10 cellular contexts compared by ENCODE assay signal in genomic region chr22:40634119-40634903, GRCh38. TPM values are rescaled to one million over a fixed set of nuclear protein-coding genes. Genes with fewer than 3 reads are reported as not detected.
DNase-seq lines count a peak whose midpoint lies in the region; ATAC-seq and TF ChIP-seq lines count a peak whose summit lies in the region.
"Had no signal": no experiment of that assay in that cellular context is flagged by ENCODE, and none has a peak within 500 bp of the region (broad histone marks: within the 10 kb centered on the region; RNA-seq: fewer than 3 reads in every experiment).

No MANE protein-coding gene starts in this region.

- H3K27ac Mint-ChIP-seq in chondrocyte (ENCODE audit: unreplicated experiment): peak overlapping the region; percentile 87
- H3K27ac Mint-ChIP-seq in nephron progenitor cell: no peak overlapping the region

- no peak for TF ChIP-seq CTCF in AG04449 (IDR thresholded peaks at IDR 0.05; ENCODE audit: insufficient read depth, low read length, missing control alignments)
- TF ChIP-seq CTCF in chondrocyte (IDR thresholded peaks at IDR 0.05): no peak
- TF ChIP-seq CTCF in nephron progenitor cell (IDR thresholded peaks at IDR 0.05): no peak

- POLR2A ChIA-PET in AG04449 (lab: Yijun Ruan, JAX) (no interaction called here), HEK293T (lab: Yijun Ruan, JAX) (interaction anchor here (0.6 to 1.9 kb wide), 6 partner anchors 17 to 103 kb away, joined by 3 to 9 read pairs (median 3); no protein-coding TSS in a partner anchor)

- CTCF ChIA-PET in AG04449 (lab: Yijun Ruan, JAX) (interaction anchor here (0.8 to 8.1 kb wide), 7 partner anchors 11 to 265 kb away, joined by 3 to 52 read pairs (median 4); no protein-coding TSS in a partner anchor), HEK293T (lab: Yijun Ruan, JAX) (interaction anchor here (0.6 to 0.9 kb wide), 2 partner anchors 109 to 121 kb away, joined by 3 to 4 read pairs; no protein-coding TSS in a partner anchor)

- H3K4me3 Mint-ChIP-seq in chondrocyte (ENCODE audit: unreplicated experiment) (peak overlapping the region; percentile 90), nephron progenitor cell (peak overlapping the region; percentile 7)

- H3K36me3 Mint-ChIP-seq in chondrocyte (ENCODE audit: low read depth) (no peaks in the 10 kb centered on the region), nephron progenitor cell (ENCODE audit: low read depth) (peaks cover 18% of the 10 kb centered on the region)

- ATAC-seq in GM18861 (IDR thresholded peaks at IDR 0.05; ENCODE audit: unreplicated experiment) (no peak), GM18909 (IDR thresholded peaks at IDR 0.05; ENCODE audit: poor library complexity, unreplicated experiment) (no peak), GM18519 (IDR thresholded peaks at IDR 0.05; ENCODE audit: low FRiP score, unreplicated experiment) (no peak)
- ATAC-seq: activated CD4-positive, CD25-positive, alpha-beta regulatory T cell treated with anti-CD3 and anti-CD28 coated beads, Interleukin-2, amount 50 U/mL, for 24 hours had no signal

- DNase-seq in AG04449 (ENCODE audit: low read depth, low spot score) (no peak), HEK293T (ENCODE audit: extremely low spot score) (no peak), chondrocyte (ENCODE audit: low spot score) (no peak), nephron progenitor cell (no peak), HPDE6-E6E7 (ENCODE audit: extremely low spot score) (no peak)
- DNase-seq: KBM-7 had no signal

- peak overlapping the region; percentile 90 for H3K4me3 ChIP-seq in AG04449 (ENCODE audit: low read depth, low read length)

- H3K9me3 Mint-ChIP-seq in chondrocyte (ENCODE audit: low read depth) (no peaks in the 10 kb centered on the region), nephron progenitor cell (peaks cover 4% of the 10 kb centered on the region)

- H3K27me3 Mint-ChIP-seq in chondrocyte (ENCODE audit: low read depth) (no peaks in the 10 kb centered on the region), nephron progenitor cell (ENCODE audit: low read depth, poor library complexity) (no peaks in the 10 kb centered on the region)

- peaks cover 55% of the 10 kb centered on the region for H3K4me1 Mint-ChIP-seq in chondrocyte (ENCODE audit: low read depth)
- peaks cover 30% of the 10 kb centered on the region for H3K4me1 Mint-ChIP-seq in nephron progenitor cell

TF ChIP-seq in HEK293T, 16 proteins besides CTCF, POLR2A, EP300 and RAD21:
- no peak for TF ChIP-seq NFRKB (IDR thresholded peaks at IDR 0.05)
- no peak for TF ChIP-seq FOXK2 (IDR thresholded peaks at IDR 0.05)
- TF ChIP-seq L3MBTL2 (conservative IDR thresholded peaks at IDR 0.05): no peak
- no peak for TF ChIP-seq CTBP1 (IDR thresholded peaks at IDR 0.05; ENCODE audit: borderline replicate concordance)
- TF ChIP-seq PKNOX1 (IDR thresholded peaks at IDR 0.05): peak; percentile 90
- no peak for TF ChIP-seq SP1 (IDR thresholded peaks at IDR 0.05)
- no peak for TF ChIP-seq ELF4 (IDR thresholded peaks at IDR 0.05)

RNA-seq across cellular contexts. Expression of gene MRTFA, which starts 2.2 kb away (rescaled TPM):
- total RNA-seq in chondrocyte: 58.2 to 69.8 TPM (median 65.3 TPM) in 3 replicates

RNA-seq across cellular contexts. Expression of gene MCHR1, which starts 45.0 kb away (rescaled TPM):
- 0.17 to 0.38 TPM in 2 of 3 replicates, not detected in the other for total RNA-seq in chondrocyte
